ENCODE assay signal across 1 cellular context in genomic region chr11:66510271-66510989, GRCh38.
A peak's percentile ranks its signal among the peaks of the same experiment; 100 is the strongest.
TF ChIP-seq lines count a peak whose summit lies in the region.

TSS of gene BBS1 (plus strand) at chr11:66510635. CDS start at chr11:66510660, 25 bp downstream.

TF ChIP-seq in WTC11, 78 proteins besides CTCF, POLR2A, EP300 and RAD21 (continued from another document):
- no peak for TF ChIP-seq ATF3 (CRISPR knock-in tag; conservative IDR thresholded peaks at IDR 0.05)
- TF ChIP-seq MLX (CRISPR knock-in tag; IDR thresholded peaks at IDR 0.05), result no peak
- peak; percentile 79 for TF ChIP-seq MAX (CRISPR knock-in tag; IDR thresholded peaks at IDR 0.05)
- no peak for TF ChIP-seq SMAD4 (CRISPR knock-in tag; IDR thresholded peaks at IDR 0.05)
- no peak for TF ChIP-seq MXD4 (CRISPR knock-in tag; IDR thresholded peaks at IDR 0.05; ENCODE audit: borderline replicate concordance)
- TF ChIP-seq ZSCAN18 (CRISPR knock-in tag; IDR thresholded peaks at IDR 0.05), result no peak
- 0 out of 2 replicates have a peak, but pooled peaks have one; percentile 45 for TF ChIP-seq MYBL2 (CRISPR knock-in tag; IDR thresholded peaks at IDR 0.05)
- TF ChIP-seq FOXJ3 (CRISPR knock-in tag; IDR thresholded peaks at IDR 0.05; ENCODE audit: borderline replicate concordance), result no peak
- TF ChIP-seq PRDM15 (CRISPR knock-in tag; IDR thresholded peaks at IDR 0.05), result no peak
- no peak for TF ChIP-seq ZNF396 (CRISPR knock-in tag; IDR thresholded peaks at IDR 0.05; ENCODE audit: borderline replicate concordance)
- no peak for TF ChIP-seq ZNF138 (CRISPR knock-in tag; conservative IDR thresholded peaks at IDR 0.05)
- TF ChIP-seq ATF6 (CRISPR knock-in tag; IDR thresholded peaks at IDR 0.05), result no peak
- no peak for TF ChIP-seq ZNF121 (CRISPR knock-in tag; IDR thresholded peaks at IDR 0.05)
- TF ChIP-seq NR2C2 (CRISPR knock-in tag; IDR thresholded peaks at IDR 0.05), result no peak
- no peak for TF ChIP-seq ZMAT4 (CRISPR knock-in tag; IDR thresholded peaks at IDR 0.05)
- no peak for TF ChIP-seq ZNF281 (CRISPR knock-in tag; IDR thresholded peaks at IDR 0.05)
- TF ChIP-seq NR3C1 (CRISPR knock-in tag; conservative IDR thresholded peaks at IDR 0.05; ENCODE audit: low read depth), result no peak
- no peak for TF ChIP-seq SOX15 (CRISPR knock-in tag; IDR thresholded peaks at IDR 0.05)
- no peak for TF ChIP-seq OVOL2 (CRISPR knock-in tag; IDR thresholded peaks at IDR 0.05; ENCODE audit: borderline replicate concordance)
- TF ChIP-seq FOXP1 (CRISPR knock-in tag; IDR thresholded peaks at IDR 0.05; ENCODE audit: borderline replicate concordance), result peak; percentile 72; the same call in 1 of the 2 replicates
- TF ChIP-seq ERG (CRISPR knock-in tag; IDR thresholded peaks at IDR 0.05), result no peak
- no peak for TF ChIP-seq EMX1 (CRISPR knock-in tag; IDR thresholded peaks at IDR 0.05)
- TF ChIP-seq USF2 (CRISPR knock-in tag; IDR thresholded peaks at IDR 0.05), result no peak
- peak; percentile 95; the same call in 1 of the 2 replicates for TF ChIP-seq ARID4B (CRISPR knock-in tag; IDR thresholded peaks at IDR 0.05; ENCODE audit: borderline replicate concordance)
- TF ChIP-seq FOXP4 (CRISPR knock-in tag; IDR thresholded peaks at IDR 0.05), result peak; percentile 66
- TF ChIP-seq PREB (CRISPR knock-in tag; IDR thresholded peaks at IDR 0.05; ENCODE audit: borderline replicate concordance), result no peak
- peak; percentile 78; the same call in 1 of the 2 replicates for TF ChIP-seq NFE2L1 (CRISPR knock-in tag; IDR thresholded peaks at IDR 0.05)
- TF ChIP-seq SMAD3 (CRISPR knock-in tag; IDR thresholded peaks at IDR 0.05; ENCODE audit: borderline replicate concordance), result no peak; the same call in 1 of the 2 replicates
- TF ChIP-seq ZNF671 (CRISPR knock-in tag; IDR thresholded peaks at IDR 0.05), result no peak
